ENCODE assay signal across 26 cellular contexts in the genomic region with DNA sequence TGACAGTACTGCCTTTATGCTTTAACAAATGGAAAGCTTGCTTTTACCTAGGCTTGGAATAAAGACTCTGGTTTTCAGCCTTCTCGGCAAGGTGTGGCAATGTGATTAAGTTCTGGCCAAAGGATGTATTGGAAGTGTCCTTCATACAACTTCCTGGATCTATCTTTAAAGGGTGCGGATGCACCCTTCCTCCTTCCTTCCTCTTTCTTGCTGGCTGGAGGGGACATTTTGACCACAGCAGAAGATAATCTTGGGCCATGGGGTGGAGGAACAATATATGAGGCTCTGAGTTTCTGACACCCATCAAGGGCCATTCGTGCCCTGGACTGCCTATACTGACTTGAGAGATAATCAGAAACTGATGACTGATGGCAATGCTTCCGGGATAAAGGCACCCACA.
"Had no signal": no experiment of that assay in that cellular context is flagged by ENCODE, and none has a peak within 500 bp of the region (broad histone marks: within the 10 kb centered on the region; RNA-seq: fewer than 3 reads in every experiment).

No MANE protein-coding gene starts in this region.

- H3K27ac ChIP-seq: coronary artery, epithelial cell of prostate, gastroesophageal sphincter, neural progenitor cell, sigmoid colon, stomach, thoracic aorta had no signal

- DNase-seq: activated CD4-positive, alpha-beta T cell treated with anti-CD3 and anti-CD28 coated beads for 4 hours; activated CD4-positive, alpha-beta T cell treated with anti-CD3 and anti-CD28 coated beads, Interleukin-2, amount 50 U/mL, for 48 hours; activated CD4-positive, CD25-positive, alpha-beta regulatory T cell; activated CD8-positive, alpha-beta memory T cell treated with anti-CD3 and anti-CD28 coated beads, Interleukin-2, amount 50 U/mL, for 48 hours; activated naive CD4-positive, alpha-beta T cell; activated naive CD8-positive, alpha-beta T cell treated with anti-CD3 and anti-CD28 coated beads, Interleukin-2, amount 10 ng/mL, durations not matched to agents 7 days and 5 days; activated T-cell treated with anti-CD3 and anti-CD28 coated beads, Interleukin-2, amount 50 U/mL, for 4 hours; amniotic stem cell; cerebellar nuclear complex; head of caudate nucleus; hypothalamus; left cardiac atrium; mesenchymal stem cell; naive thymus-derived CD4-positive, alpha-beta T cell; sigmoid colon; stimulated activated CD4-positive, alpha-beta T cell treated with anti-CD3 and anti-CD28 coated beads, Interleukin-15, amount 100 ng/mL, for 24 hours; stomach had no signal

- H3K36me3 Mint-ChIP-seq: activated naive CD8-positive, alpha-beta T cell treated with anti-CD3 and anti-CD28 coated beads, Interleukin-2, amount 10 ng/mL, durations not matched to agents 7 days and 5 days; naive thymus-derived CD4-positive, alpha-beta T cell; neural progenitor cell; type B pancreatic cell had no signal

- H3K27me3 Mint-ChIP-seq: stimulated activated memory B cell treated with anti-CD40 and anti-IgM and Interleukin-4, amounts not matched to agents 10 μg/mL and 1 μg/mL and 100 μg/mL, for 72 hours had no signal

- H3K4me3 Mint-ChIP-seq: activated naive CD8-positive, alpha-beta T cell treated with anti-CD3 and anti-CD28 coated beads, Interleukin-2, amount 10 ng/mL, durations not matched to agents 7 days and 5 days; activated T-cell treated with anti-CD3 and anti-CD28 coated beads, Interleukin-2, amount 50 U/mL, for 4 hours; naive thymus-derived CD4-positive, alpha-beta T cell; neural progenitor cell; stimulated activated memory B cell treated with anti-CD40 and anti-IgM and Interleukin-4, amounts not matched to agents 10 μg/mL and 1 μg/mL and 100 μg/mL, for 72 hours; type B pancreatic cell had no signal

- H3K9me3 Mint-ChIP-seq: type B pancreatic cell had no signal

- H3K27ac Mint-ChIP-seq: activated naive CD8-positive, alpha-beta T cell treated with anti-CD3 and anti-CD28 coated beads, Interleukin-2, amount 10 ng/mL, durations not matched to agents 7 days and 5 days; activated T-helper 2 cell treated with anti-CD3 and anti-CD28 coated beads, Interferon-gamma antibody, Interleukin-2, Interleukin-4, amounts not matched to agents 10 μg/mL and 5 μg/mL and 100 μg/mL, durations not matched to agents 14 hours and 24 hours and 36 hours; naive thymus-derived CD4-positive, alpha-beta T cell; neural progenitor cell; stimulated activated memory B cell treated with anti-CD40 and anti-IgM and Interleukin-4, amounts not matched to agents 10 μg/mL and 1 μg/mL and 100 μg/mL, for 72 hours; type B pancreatic cell had no signal

- H3K27me3 ChIP-seq: gastroesophageal sphincter, neural progenitor cell, sigmoid colon, stomach had no signal

- H3K4me3 ChIP-seq: coronary artery, gastroesophageal sphincter, neural progenitor cell, sigmoid colon, smooth muscle cell, stomach, thoracic aorta had no signal

- ATAC-seq: activated T-cell treated with anti-CD3 and anti-CD28 coated beads, Interleukin-2, amount 50 U/mL, for 4 hours; gastroesophageal sphincter; left cardiac atrium; naive thymus-derived CD4-positive, alpha-beta T cell; stimulated activated memory B cell treated with anti-CD40 and anti-IgM and Interleukin-4, amounts not matched to agents 10 μg/mL and 1 μg/mL and 100 μg/mL, for 72 hours had no signal

- H3K9ac ChIP-seq: neural progenitor cell had no signal

- H3K9me3 ChIP-seq: sigmoid colon, thoracic aorta had no signal

- H3K4me2 ChIP-seq: neural progenitor cell, smooth muscle cell had no signal

- H3K36me3 ChIP-seq: gastroesophageal sphincter, neural progenitor cell, sigmoid colon, stomach, thoracic aorta had no signal

- H2AFZ ChIP-seq: neural progenitor cell had no signal
